1 cellular context compared by ENCODE assay signal in genomic region chr3:15495461-15496340, GRCh38.
TF ChIP-seq lines count a peak whose summit lies in the region.

No MANE protein-coding gene starts in this region.

TF ChIP-seq in WTC11, 78 proteins besides CTCF, POLR2A, EP300 and RAD21:
- TF ChIP-seq, protein P1, sequence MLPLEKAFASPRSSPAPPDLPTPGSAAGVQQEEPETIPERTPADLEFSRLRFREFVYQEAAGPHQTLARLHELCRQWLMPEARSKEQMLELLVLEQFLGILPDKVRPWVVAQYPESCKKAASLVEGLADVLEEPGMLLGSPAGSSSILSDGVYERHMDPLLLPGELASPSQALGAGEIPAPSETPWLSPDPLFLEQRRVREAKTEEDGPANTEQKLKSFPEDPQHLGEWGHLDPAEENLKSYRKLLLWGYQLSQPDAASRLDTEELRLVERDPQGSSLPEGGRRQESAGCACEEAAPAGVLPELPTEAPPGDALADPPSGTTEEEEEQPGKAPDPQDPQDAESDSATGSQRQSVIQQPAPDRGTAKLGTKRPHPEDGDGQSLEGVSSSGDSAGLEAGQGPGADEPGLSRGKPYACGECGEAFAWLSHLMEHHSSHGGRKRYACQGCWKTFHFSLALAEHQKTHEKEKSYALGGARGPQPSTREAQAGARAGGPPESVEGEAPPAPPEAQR (CRISPR knock-in tag; IDR thresholded peaks at IDR 0.05) = no peak
- TF ChIP-seq MYBL2 (CRISPR knock-in tag; IDR thresholded peaks at IDR 0.05) (no peak), ZBTB21 (CRISPR knock-in tag; IDR thresholded peaks at IDR 0.05; ENCODE audit: borderline replicate concordance) (no peak), IRF1 (CRISPR knock-in tag; IDR thresholded peaks at IDR 0.05) (no peak), SP1 (CRISPR knock-in tag; conservative IDR thresholded peaks at IDR 0.05) (no peak), ERG (CRISPR knock-in tag; IDR thresholded peaks at IDR 0.05) (no peak), RELA (CRISPR knock-in tag; IDR thresholded peaks at IDR 0.05; ENCODE audit: borderline replicate concordance) (no peak), CREM (CRISPR knock-in tag; IDR thresholded peaks at IDR 0.05) (no peak), ZNF121 (CRISPR knock-in tag; IDR thresholded peaks at IDR 0.05) (no peak), ZNF532 (CRISPR knock-in tag; IDR thresholded peaks at IDR 0.05; ENCODE audit: borderline replicate concordance) (no peak), SMAD3 (CRISPR knock-in tag; IDR thresholded peaks at IDR 0.05; ENCODE audit: borderline replicate concordance) (no peak), OVOL2 (CRISPR knock-in tag; IDR thresholded peaks at IDR 0.05; ENCODE audit: borderline replicate concordance) (no peak), JAZF1 (CRISPR knock-in tag; IDR thresholded peaks at IDR 0.05) (no peak), ETV6 (CRISPR knock-in tag; IDR thresholded peaks at IDR 0.05) (no peak), TEAD4 (CRISPR knock-in tag; IDR thresholded peaks at IDR 0.05) (no peak)
- TF ChIP-seq, protein P2, sequence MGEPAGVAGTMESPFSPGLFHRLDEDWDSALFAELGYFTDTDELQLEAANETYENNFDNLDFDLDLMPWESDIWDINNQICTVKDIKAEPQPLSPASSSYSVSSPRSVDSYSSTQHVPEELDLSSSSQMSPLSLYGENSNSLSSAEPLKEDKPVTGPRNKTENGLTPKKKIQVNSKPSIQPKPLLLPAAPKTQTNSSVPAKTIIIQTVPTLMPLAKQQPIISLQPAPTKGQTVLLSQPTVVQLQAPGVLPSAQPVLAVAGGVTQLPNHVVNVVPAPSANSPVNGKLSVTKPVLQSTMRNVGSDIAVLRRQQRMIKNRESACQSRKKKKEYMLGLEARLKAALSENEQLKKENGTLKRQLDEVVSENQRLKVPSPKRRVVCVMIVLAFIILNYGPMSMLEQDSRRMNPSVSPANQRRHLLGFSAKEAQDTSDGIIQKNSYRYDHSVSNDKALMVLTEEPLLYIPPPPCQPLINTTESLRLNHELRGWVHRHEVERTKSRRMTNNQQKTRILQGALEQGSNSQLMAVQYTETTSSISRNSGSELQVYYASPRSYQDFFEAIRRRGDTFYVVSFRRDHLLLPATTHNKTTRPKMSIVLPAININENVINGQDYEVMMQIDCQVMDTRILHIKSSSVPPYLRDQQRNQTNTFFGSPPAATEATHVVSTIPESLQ (CRISPR knock-in tag; IDR thresholded peaks at IDR 0.05) = no peak
- TF ChIP-seq, protein P3, sequence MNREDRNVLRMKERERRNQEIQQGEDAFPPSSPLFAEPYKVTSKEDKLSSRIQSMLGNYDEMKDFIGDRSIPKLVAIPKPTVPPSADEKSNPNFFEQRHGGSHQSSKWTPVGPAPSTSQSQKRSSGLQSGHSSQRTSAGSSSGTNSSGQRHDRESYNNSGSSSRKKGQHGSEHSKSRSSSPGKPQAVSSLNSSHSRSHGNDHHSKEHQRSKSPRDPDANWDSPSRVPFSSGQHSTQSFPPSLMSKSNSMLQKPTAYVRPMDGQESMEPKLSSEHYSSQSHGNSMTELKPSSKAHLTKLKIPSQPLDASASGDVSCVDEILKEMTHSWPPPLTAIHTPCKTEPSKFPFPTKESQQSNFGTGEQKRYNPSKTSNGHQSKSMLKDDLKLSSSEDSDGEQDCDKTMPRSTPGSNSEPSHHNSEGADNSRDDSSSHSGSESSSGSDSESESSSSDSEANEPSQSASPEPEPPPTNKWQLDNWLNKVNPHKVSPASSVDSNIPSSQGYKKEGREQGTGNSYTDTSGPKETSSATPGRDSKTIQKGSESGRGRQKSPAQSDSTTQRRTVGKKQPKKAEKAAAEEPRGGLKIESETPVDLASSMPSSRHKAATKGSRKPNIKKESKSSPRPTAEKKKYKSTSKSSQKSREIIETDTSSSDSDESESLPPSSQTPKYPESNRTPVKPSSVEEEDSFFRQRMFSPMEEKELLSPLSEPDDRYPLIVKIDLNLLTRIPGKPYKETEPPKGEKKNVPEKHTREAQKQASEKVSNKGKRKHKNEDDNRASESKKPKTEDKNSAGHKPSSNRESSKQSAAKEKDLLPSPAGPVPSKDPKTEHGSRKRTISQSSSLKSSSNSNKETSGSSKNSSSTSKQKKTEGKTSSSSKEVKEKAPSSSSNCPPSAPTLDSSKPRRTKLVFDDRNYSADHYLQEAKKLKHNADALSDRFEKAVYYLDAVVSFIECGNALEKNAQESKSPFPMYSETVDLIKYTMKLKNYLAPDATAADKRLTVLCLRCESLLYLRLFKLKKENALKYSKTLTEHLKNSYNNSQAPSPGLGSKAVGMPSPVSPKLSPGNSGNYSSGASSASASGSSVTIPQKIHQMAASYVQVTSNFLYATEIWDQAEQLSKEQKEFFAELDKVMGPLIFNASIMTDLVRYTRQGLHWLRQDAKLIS (CRISPR knock-in tag; IDR thresholded peaks at IDR 0.05; ENCODE audit: borderline replicate concordance) = no peak
- TF ChIP-seq, protein P4, sequence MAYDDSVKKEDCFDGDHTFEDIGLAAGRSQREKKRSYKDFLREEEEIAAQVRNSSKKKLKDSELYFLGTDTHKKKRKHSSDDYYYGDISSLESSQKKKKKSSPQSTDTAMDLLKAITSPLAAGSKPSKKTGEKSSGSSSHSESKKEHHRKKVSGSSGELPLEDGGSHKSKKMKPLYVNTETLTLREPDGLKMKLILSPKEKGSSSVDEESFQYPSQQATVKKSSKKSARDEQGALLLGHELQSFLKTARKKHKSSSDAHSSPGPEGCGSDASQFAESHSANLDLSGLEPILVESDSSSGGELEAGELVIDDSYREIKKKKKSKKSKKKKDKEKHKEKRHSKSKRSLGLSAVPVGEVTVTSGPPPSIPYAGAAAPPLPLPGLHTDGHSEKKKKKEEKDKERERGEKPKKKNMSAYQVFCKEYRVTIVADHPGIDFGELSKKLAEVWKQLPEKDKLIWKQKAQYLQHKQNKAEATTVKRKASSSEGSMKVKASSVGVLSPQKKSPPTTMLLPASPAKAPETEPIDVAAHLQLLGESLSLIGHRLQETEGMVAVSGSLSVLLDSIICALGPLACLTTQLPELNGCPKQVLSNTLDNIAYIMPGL (CRISPR knock-in tag; IDR thresholded peaks at IDR 0.05) = no peak
TF ChIP-seq in WTC11: peak in this region for 0.
